Comparison of ENCODE assay signal across 16 cellular contexts in genomic region chr10:98488669-98489430, GRCh38. TPM values are rescaled to one million over a fixed set of nuclear protein-coding genes. Genes with fewer than 3 reads are reported as not detected.
DNase-seq lines count a peak whose midpoint lies in the region; ATAC-seq and TF ChIP-seq lines count a peak whose summit lies in the region.
"Had no signal": no experiment of that assay in that cellular context is flagged by ENCODE, and none has a peak within 500 bp of the region (broad histone marks: within the 10 kb centered on the region; RNA-seq: fewer than 3 reads in every experiment).

No MANE protein-coding gene starts in this region.

- TF ChIP-seq POLR2A in uterus (IDR thresholded peaks at IDR 0.05), result no peak

- no peak overlapping the region for H3K27ac ChIP-seq in uterus
- H3K27ac ChIP-seq: BLaER1 had no signal

- H3K36me3 ChIP-seq in uterus, result no peaks in the 10 kb centered on the region
- H3K36me3 ChIP-seq: BLaER1 had no signal

- no peaks in the 10 kb centered on the region for H3K27me3 ChIP-seq in uterus
- H3K27me3 ChIP-seq: BLaER1 had no signal

- H3K9me3 ChIP-seq in uterus, result no peaks in the 10 kb centered on the region
- H3K9me3 ChIP-seq: BLaER1 had no signal

- no peaks in the 10 kb centered on the region for H3K4me1 ChIP-seq in uterus
- H3K4me1 ChIP-seq: BLaER1 had no signal

- TF ChIP-seq CTCF in fibroblast of mammary gland (conservative IDR thresholded peaks at IDR 0.05; ENCODE audit: control insufficient read depth, insufficient read depth, low read depth, low read length), result no peak
- TF ChIP-seq CTCF in uterus (IDR thresholded peaks at IDR 0.05), result no peak

- intact Hi-C loops in uterus (cut with DNase I; ENCODE audit: low total_unique reads), result no loop called here

- DNase-seq in KBM-7 (peak; percentile 31), SKM-1 (lab: John Stamatoyannopoulos, UW; ENCODE audit: unreplicated experiment) (peak; percentile 36), fibroblast of mammary gland (ENCODE audit: low read depth) (peak; percentile 13), uterus (peak; percentile 41 to 61), hippocampal formation (lab: John Stamatoyannopoulos, UW) (no peak), dedifferentiated amniotic fluid mesenchymal stem cell (ENCODE audit: extremely low spot score) (no peak)
- DNase-seq: activated CD8-positive, alpha-beta T cell treated with anti-CD3 and anti-CD28 coated beads, Interleukin-2, amount 10 ng/mL, durations not matched to agents 7 days and 5 days; anterior cingulate cortex; H7; NCI-H1105; NCI-H446; retina had no signal

- ATAC-seq in HG02852 (IDR thresholded peaks at IDR 0.05; ENCODE audit: unreplicated experiment), result no peak
- ATAC-seq: activated CD8-positive, alpha-beta T cell treated with anti-CD3 and anti-CD28 coated beads, Interleukin-2, amount 10 ng/mL, durations not matched to agents 7 days and 5 days; activated T-helper 17 cell treated with anti-CD3 and anti-CD28 coated beads, Interleukin-2, amount 50 U/mL, for 72 hours; SK-N-SH treated with all-trans-retinoic acid at 6 μM for 48 hours had no signal

- H3K4me3 ChIP-seq in fibroblast of mammary gland (ENCODE audit: control insufficient read depth, low read depth, low read length) (no peak overlapping the region), uterus (no peak overlapping the region)
- H3K4me3 ChIP-seq: BLaER1 had no signal

- in situ Hi-C loops in KBM-7 (cut with MboI; ENCODE audit: low pct_unique_long_range_greater_than_20kb, low sequenced_read_pairs), result no loop called here

RNA-seq across cellular contexts. Expression of gene HPS1, which starts 42.1 kb away (rescaled TPM):
- total RNA-seq in uterus, result 10 to 100 TPM; 16.1 to 60.1 (median 38.8) TPM

Comparison
In these comparisons a context has a peak if more than half of its experiments do, and no peak if none do; other contexts are left out.
1. DNase-seq: peak in KBM-7 (single experiment), SKM-1 (single experiment), fibroblast of mammary gland (single experiment) and uterus (2 of 2); none in hippocampal formation (0 of 2) and dedifferentiated amniotic fluid mesenchymal stem cell (single experiment).